33 cellular contexts compared by ENCODE assay signal in genomic region chr7:123424463-123424862, GRCh38.
"Had no signal": no experiment of that assay in that cellular context is flagged by ENCODE, and none has a peak within 500 bp of the region (broad histone marks: within the 10 kb centered on the region; RNA-seq: fewer than 3 reads in every experiment).

No MANE protein-coding gene starts in this region.

- ATAC-seq: activated naive CD4-positive, alpha-beta T cell treated with anti-CD3 and anti-CD28 coated beads, Interleukin-2, amount 50 U/mL, for 72 hours; activated naive CD8-positive, alpha-beta T cell treated with anti-CD3 and anti-CD28 coated beads, Interleukin-2, amount 50 U/mL, for 24 hours; activated T-cell treated with anti-CD3 and anti-CD28 coated beads, Interleukin-2, amount 50 U/mL, for 4 hours; activated T-cell treated with anti-CD3 and anti-CD28 coated beads, Interleukin-2, amount 50 U/mL, for 72 hours; activated T-helper 17 cell treated with anti-CD3 and anti-CD28 coated beads, Interleukin-2, amount 50 U/mL, for 72 hours; body of pancreas had no signal

- DNase-seq: activated effector memory CD4-positive, alpha-beta T cell treated with anti-CD3 and anti-CD28 coated beads, Interleukin-2, amount 50 U/mL, for 16 hours; activated effector memory CD4-positive, alpha-beta T cell treated with Interleukin-2 at 50 U/mL for 16 hours; activated gamma-delta T cell; activated gamma-delta T cell treated with Interleukin-2 at 50 U/mL for 16 hours; activated naive CD4-positive, alpha-beta T cell; activated naive CD4-positive, alpha-beta T cell treated with anti-CD3 and anti-CD28 coated beads for 36 hours; activated naive CD4-positive, alpha-beta T cell treated with anti-CD3 and anti-CD28 coated beads, Interleukin-2, amount 10 ng/mL, durations not matched to agents 7 days and 5 days; activated naive CD4-positive, alpha-beta T cell treated with anti-CD3 and anti-CD28 coated beads, Interleukin-2, amount 50 U/mL, for 16 hours; activated naive CD4-positive, alpha-beta T cell treated with Interleukin-2 at 50 U/mL for 16 hours; activated naive CD8-positive, alpha-beta T cell treated with anti-CD3 and anti-CD28 coated beads for 36 hours; activated naive CD8-positive, alpha-beta T cell treated with anti-CD3 and anti-CD28 coated beads, Interleukin-2, amount 10 ng/mL, durations not matched to agents 7 days and 5 days; activated naive CD8-positive, alpha-beta T cell treated with anti-CD3 and anti-CD28 coated beads, Interleukin-2, amount 50 U/mL, for 24 hours; activated T-cell treated with anti-CD3 and anti-CD28 coated beads, Interleukin-2, amount 50 U/mL, for 24 hours; activated T-cell treated with anti-CD3 and anti-CD28 coated beads, Interleukin-2, amount 50 U/mL, for 4 hours; activated T-cell treated with anti-CD3 and anti-CD28 coated beads, Interleukin-2, amount 50 U/mL, for 48 hours; activated T-cell treated with anti-CD3 and anti-CD28 coated beads, Interleukin-2, amount 50 U/mL, for 72 hours; adrenal gland; amniotic stem cell; amygdala; anterior cingulate cortex; aorta; body of pancreas; brain microvascular endothelial cell; caudate nucleus; central memory CD4-positive, alpha-beta T cell; cerebellar nuclear complex had no signal

- H3K27me3 ChIP-seq: adrenal gland, ascending aorta, body of pancreas, brain microvascular endothelial cell, breast epithelium, cardiac muscle cell had no signal

- H3K9me3 ChIP-seq: adrenal gland, ascending aorta had no signal

- H3K36me3 ChIP-seq: adrenal gland, ascending aorta, brain microvascular endothelial cell, breast epithelium, cardiac muscle cell had no signal

- H3K27ac ChIP-seq: adrenal gland, ascending aorta, body of pancreas, brain microvascular endothelial cell, breast epithelium, cardiac muscle cell had no signal

- H3K4me3 ChIP-seq: adrenal gland, ascending aorta, body of pancreas, breast epithelium, cardiac muscle cell had no signal

- FAIRE-seq: astrocyte, bronchial epithelial cell had no signal

- H3K4me1 ChIP-seq: adrenal gland, ascending aorta, body of pancreas, breast epithelium had no signal
